Comparison of ENCODE assay signal across 19 cellular contexts in the genomic region with DNA sequence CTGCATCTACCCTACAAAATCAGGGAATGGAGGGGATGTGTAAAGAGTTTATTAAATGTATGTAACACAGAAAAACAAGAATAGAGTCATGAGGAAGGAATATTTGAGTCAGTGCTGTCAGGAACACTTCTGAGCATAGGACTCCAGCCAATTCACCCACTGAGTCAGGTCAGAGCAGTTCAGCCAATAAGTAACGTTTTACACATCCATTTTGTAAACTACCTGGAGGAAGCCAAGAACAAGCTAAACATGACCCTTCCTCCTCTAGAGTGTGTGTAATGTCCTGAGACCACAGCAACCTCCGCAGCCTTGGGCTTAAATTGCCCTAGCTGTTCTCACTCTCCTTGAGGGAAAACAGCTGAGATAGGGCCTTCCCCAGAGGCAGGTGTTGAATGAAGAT.
DNase-seq lines count a peak whose midpoint lies in the region; ATAC-seq and TF ChIP-seq lines count a peak whose summit lies in the region.
"Had no signal": no experiment of that assay in that cellular context is flagged by ENCODE, and none has a peak within 500 bp of the region (broad histone marks: within the 10 kb centered on the region; RNA-seq: fewer than 3 reads in every experiment).

No MANE protein-coding gene starts in this region.

- CTCF ChIA-PET in IMR-90 (lab: Yijun Ruan, JAX), result interaction anchor here (0.6 kb wide), 1 partner anchor 338 kb away, joined by 3 read pairs; no protein-coding TSS in a partner anchor

- TF ChIP-seq RAD21 in IMR-90 (IDR thresholded peaks at IDR 0.05; ENCODE audit: low read length), result no peak

- ATAC-seq in IMR-90 (ENCODE audit: low read depth) (no peak), GM18517 (IDR thresholded peaks at IDR 0.05; ENCODE audit: unreplicated experiment) (no peak)
- ATAC-seq: A549 had no signal

- H3K4ac ChIP-seq in IMR-90 (ENCODE audit: low read depth, low read length), result no peak overlapping the region; the same call in 1 of the 2 replicates
- no peak overlapping the region for H3K4ac ChIP-seq in mesenchymal stem cell (ENCODE audit: low read depth in 1 of 2, low read length in 2 of 2)

- in situ Hi-C loops in IMR-90 (cut with MboI; ENCODE audit: low sequenced_read_pairs), result no loop called here
- in situ Hi-C loops in HAP-1 (cut with MboI; ENCODE audit: low sequenced_read_pairs), result no loop called here

- no peaks in the 10 kb centered on the region for H3K79me1 ChIP-seq in IMR-90 (ENCODE audit: low read depth in 1 of 2, low read length in 2 of 2)
- no peaks in the 10 kb centered on the region for H3K79me1 ChIP-seq in mesenchymal stem cell (replicated peaks; ENCODE audit: low read length, poor library complexity, severe bottlenecking)

- H3K9ac ChIP-seq in IMR-90 (ENCODE audit: low read depth, low read length) (no peak overlapping the region), mesenchymal stem cell (ENCODE audit: low read length) (no peak overlapping the region)
- H3K9ac ChIP-seq: SK-N-SH had no signal

- H3K14ac ChIP-seq in IMR-90 (replicated peaks; ENCODE audit: low read depth, low read length) (peak overlapping the region; percentile 45; the same call in 1 of the 2 replicates), mesenchymal stem cell (ENCODE audit: low read length in 2 of 2) (no peak overlapping the region)

- no peak overlapping the region for H2AK9ac ChIP-seq in IMR-90 (replicated peaks; ENCODE audit: low read depth, low read length, poor library complexity)

- H4K5ac ChIP-seq in IMR-90 (ENCODE audit: low read depth, low read length), result no peak overlapping the region

- H3K27me3 ChIP-seq in IMR-90 (ENCODE audit: control insufficient read depth, insufficient read depth, low read length) (no peaks in the 10 kb centered on the region), mesenchymal stem cell (ENCODE audit: control insufficient read depth in 1 of 2, insufficient read depth in 1 of 2, low read length in 2 of 2) (no peaks in the 10 kb centered on the region), HAP-1 (ENCODE audit: low read depth) (no peaks in the 10 kb centered on the region)

- no peak overlapping the region for H2BK120ac ChIP-seq in IMR-90 (ENCODE audit: low read depth, low read length)
- no peak overlapping the region for H2BK120ac ChIP-seq in mesenchymal stem cell (ENCODE audit: low read depth, low read length)

- no peak overlapping the region for H3K4me3 ChIP-seq in IMR-90 (ENCODE audit: insufficient read depth, low read depth, low read length)
- H3K4me3 ChIP-seq in choroid plexus epithelial cell (ENCODE audit: low read depth, low read length), result no peak overlapping the region
- no peak overlapping the region for H3K4me3 ChIP-seq in mesenchymal stem cell (ENCODE audit: insufficient read depth in 1 of 2, low read depth in 1 of 2, low read length in 2 of 2)
- H3K4me3 ChIP-seq in HAP-1, result no peak overlapping the region
- H3K4me3 ChIP-seq: A549 had no signal

- no peak overlapping the region for H3K27ac ChIP-seq in IMR-90 (ENCODE audit: insufficient read depth, low read length)
- peak overlapping the region; percentile 65 for H3K27ac ChIP-seq in mesenchymal stem cell (ENCODE audit: low read length, poor library complexity, severe bottlenecking)
- H3K27ac ChIP-seq: A549 had no signal

- H3K18ac ChIP-seq in IMR-90 (ENCODE audit: low read depth, low read length) (no peak overlapping the region), mesenchymal stem cell (ENCODE audit: low read depth in 1 of 2, low read length in 2 of 2) (no peak overlapping the region)

- H4K91ac ChIP-seq in IMR-90 (ENCODE audit: insufficient read depth, low read depth, low read length), result no peak overlapping the region
- H4K91ac ChIP-seq in mesenchymal stem cell (ENCODE audit: low read length), result no peak overlapping the region

- no peaks in the 10 kb centered on the region for H3K36me3 ChIP-seq in IMR-90 (ENCODE audit: control insufficient read depth, insufficient read depth, low read length)
- no peaks in the 10 kb centered on the region for H3K36me3 ChIP-seq in mesenchymal stem cell (ENCODE audit: control insufficient read depth in 1 of 2, insufficient read depth in 2 of 2, low read depth in 1 of 2, low read length in 2 of 2)
- no peaks in the 10 kb centered on the region for H3K36me3 ChIP-seq in HAP-1 (replicated peaks)

- POLR2A ChIA-PET in IMR-90 (lab: Charles Lee; ENCODE audit: unreplicated experiment), result no interaction called here

- TF ChIP-seq CTCF in IMR-90 (conservative IDR thresholded peaks at IDR 0.05; ENCODE audit: low read depth, low read length) (no peak), choroid plexus epithelial cell (conservative IDR thresholded peaks at IDR 0.05; ENCODE audit: low read depth, low read length) (no peak)

- no peaks in the 10 kb centered on the region for H4K20me1 ChIP-seq in IMR-90 (ENCODE audit: insufficient read depth, low read length)

- H3K4me2 ChIP-seq in IMR-90 (ENCODE audit: low read depth, low read length) (no peak overlapping the region), mesenchymal stem cell (ENCODE audit: low read length, poor library complexity, severe bottlenecking) (no peak overlapping the region)
- H3K4me2 ChIP-seq: A549, SK-N-SH had no signal

- no peaks in the 10 kb centered on the region for H3K9me3 ChIP-seq in IMR-90 (ENCODE audit: control insufficient read depth, insufficient read depth, low read length)
- H3K9me3 ChIP-seq in mesenchymal stem cell (ENCODE audit: control insufficient read depth, low read length), result no peaks in the 10 kb centered on the region
- H3K9me3 ChIP-seq in HAP-1, result no peaks in the 10 kb centered on the region
- H3K9me3 ChIP-seq: A549, SK-N-SH had no signal

- no peak overlapping the region for H2AFZ ChIP-seq in IMR-90 (replicated peaks; ENCODE audit: low read length, poor library complexity)
- H2AFZ ChIP-seq in mesenchymal stem cell (ENCODE audit: low read depth, low read length), result no peak overlapping the region

- no peak overlapping the region for H2BK5ac ChIP-seq in IMR-90 (ENCODE audit: low read depth, low read length, poor library complexity, severe bottlenecking)
- no peak overlapping the region for H2BK5ac ChIP-seq in mesenchymal stem cell (ENCODE audit: low read depth, low read length, poor library complexity, severe bottlenecking)

- H2AK5ac ChIP-seq in IMR-90 (ENCODE audit: low read depth, low read length) (no peak overlapping the region), mesenchymal stem cell (ENCODE audit: low read length, severe bottlenecking) (no peak overlapping the region)

- no peak overlapping the region for H3K23ac ChIP-seq in IMR-90 (ENCODE audit: low read depth, low read length)
- no peak overlapping the region for H3K23ac ChIP-seq in mesenchymal stem cell (ENCODE audit: low read length in 2 of 2)

- H3K4me1 ChIP-seq in IMR-90 (ENCODE audit: control insufficient read depth, insufficient read depth, low read length) (0 out of 2 replicates have a peak, but pooled peaks cover 2% of the 10 kb centered on the region), mesenchymal stem cell (ENCODE audit: control insufficient read depth, insufficient read depth, low read depth, low read length) (peaks cover 3% of the 10 kb centered on the region), HAP-1 (no peaks in the 10 kb centered on the region)
- H3K4me1 ChIP-seq: A549 had no signal

- H2BK12ac ChIP-seq in mesenchymal stem cell (ENCODE audit: low read length in 2 of 2), result peak overlapping the region in 1 of 2 experiments; percentile 34

- no peak overlapping the region for H3K56ac ChIP-seq in IMR-90 (ENCODE audit: extremely low read depth, insufficient read depth, low read length)

- H3K9me1 ChIP-seq in IMR-90 (ENCODE audit: insufficient read depth, low read length), result no peaks in the 10 kb centered on the region

- TF ChIP-seq POLR2A in IMR-90 (IDR thresholded peaks at IDR 0.05; ENCODE audit: low read depth, low read length), result no peak

- no peak overlapping the region; the same call in 1 of the 2 replicates for H2BK20ac ChIP-seq in IMR-90 (ENCODE audit: low read depth, low read length)

- BruUV-seq in IMR-90 (replicated peaks; lab: Mats Ljungman, UMichigan), result no TSS peak

- peak; percentile 31 for DNase-seq in IMR-90
- DNase-seq in choroid plexus epithelial cell (ENCODE audit: low read depth), result peak; percentile 77
- no peak for DNase-seq in mesenchymal stem cell
- no peak for DNase-seq in effector CD8-positive, alpha-beta T cell (lab: John Stamatoyannopoulos, UW)
- DNase-seq in NCI-H1092 (lab: John Stamatoyannopoulos, UW), result no peak
- no peak for DNase-seq in HAP-1 (ENCODE audit: low spot score in 2 of 2)
- DNase-seq: C1 segment of cervical spinal cord; Calu3; CD8-positive, alpha-beta memory T cell; DMS79 treated with DMSO at 0.1 percent for 48 hours; GF-D8; Kasumi-1; NCI-H2029; NCI-H446 treated with DMSO at 0.1 percent for 48 hours; NCI-H526; NCI-H82; SK-N-SH had no signal

- H2BK15ac ChIP-seq in IMR-90 (ENCODE audit: low read depth, low read length) (no peak overlapping the region), mesenchymal stem cell (ENCODE audit: low read depth, poor library complexity, severe bottlenecking) (no peak overlapping the region)

- no CpG with 5 or more reads among the region's 2 CpGs for WGBS in IMR-90 (ENCODE audit: extremely low coverage in 2 of 2, insufficient read length in 1 of 2), 2 experiments
- WGBS in mesenchymal stem cell, result 82% methylated on average over 2 of the region's 2 CpGs

- intact Hi-C loops in IMR-90 (cut with micrococcal nuclease), result no loop called here

- dilution Hi-C loops in IMR-90 (cut with HindIII; ENCODE audit: low sequenced_read_pairs, unreplicated experiment), result no loop called here

- H4K8ac ChIP-seq in IMR-90 (ENCODE audit: low read depth in 2 of 2, low read length in 2 of 2) (no peak overlapping the region), mesenchymal stem cell (ENCODE audit: low read length) (no peak overlapping the region)

TF ChIP-seq in IMR-90, 13 proteins besides CTCF, POLR2A, EP300 and RAD21:
- no peak for TF ChIP-seq RCOR1 (IDR thresholded peaks at IDR 0.05; ENCODE audit: insufficient replicate concordance, low read length)
- TF ChIP-seq, protein P1, sequence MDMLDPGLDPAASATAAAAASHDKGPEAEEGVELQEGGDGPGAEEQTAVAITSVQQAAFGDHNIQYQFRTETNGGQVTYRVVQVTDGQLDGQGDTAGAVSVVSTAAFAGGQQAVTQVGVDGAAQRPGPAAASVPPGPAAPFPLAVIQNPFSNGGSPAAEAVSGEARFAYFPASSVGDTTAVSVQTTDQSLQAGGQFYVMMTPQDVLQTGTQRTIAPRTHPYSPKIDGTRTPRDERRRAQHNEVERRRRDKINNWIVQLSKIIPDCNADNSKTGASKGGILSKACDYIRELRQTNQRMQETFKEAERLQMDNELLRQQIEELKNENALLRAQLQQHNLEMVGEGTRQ (IDR thresholded peaks at IDR 0.05; ENCODE audit: low read depth, low read length), result no peak
- TF ChIP-seq NFE2L2 (IDR thresholded peaks at IDR 0.05; ENCODE audit: low read depth, low read length), result no peak
- no peak for TF ChIP-seq MXI1 (IDR thresholded peaks at IDR 0.05; ENCODE audit: borderline replicate concordance, low read depth, low read length)

Comparison
In these comparisons a context has a peak if more than half of its experiments do, and no peak if none do; other contexts are left out.
1. DNase-seq: peak in IMR-90 (single experiment) and choroid plexus epithelial cell (single experiment); none in mesenchymal stem cell (single experiment), effector CD8-positive, alpha-beta T cell (single experiment), NCI-H1092 (single experiment) and HAP-1 (0 of 2).